Comparison of ENCODE assay signal across 22 cellular contexts in the genomic region with DNA sequence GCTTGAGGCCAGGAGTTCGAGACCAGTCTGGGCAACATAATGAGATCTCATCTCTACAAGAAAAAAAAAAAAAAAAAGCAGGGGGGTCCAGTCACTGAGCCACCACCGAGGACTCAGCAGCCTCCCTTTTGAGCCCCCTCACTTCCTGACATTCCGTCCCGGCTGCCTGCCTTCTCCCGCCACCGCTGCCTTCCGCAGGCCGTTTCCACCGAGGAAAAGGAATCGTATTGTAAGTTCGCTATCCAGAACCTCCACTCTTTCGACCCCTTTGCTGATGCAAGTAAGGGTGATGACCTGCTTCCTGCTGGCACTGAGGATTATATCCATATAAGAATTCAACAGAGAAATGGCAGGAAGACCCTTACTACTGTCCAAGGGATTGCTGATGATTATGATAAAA.
"Had no signal": no experiment of that assay in that cellular context is flagged by ENCODE, and none has a peak within 500 bp of the region (broad histone marks: within the 10 kb centered on the region; RNA-seq: fewer than 3 reads in every experiment).

No MANE protein-coding gene starts in this region.

- ATAC-seq: foreskin keratinocyte, gastroesophageal sphincter, heart left ventricle, left colon, left lobe of liver, lower lobe of right lung, mucosa of descending colon had no signal

- H3K4me1 Mint-ChIP-seq: immature natural killer cell had no signal

- H3K9me3 Mint-ChIP-seq: immature natural killer cell, mesothelial cell of epicardium had no signal

- H3K9me3 ChIP-seq: esophagus muscularis mucosa, gastroesophageal sphincter, heart left ventricle, left ventricle myocardium inferior, lower lobe of right lung, mucosa of descending colon had no signal

- H3K36me3 ChIP-seq: esophagus muscularis mucosa, gastroesophageal sphincter, heart left ventricle, left ventricle myocardium inferior, lower lobe of right lung had no signal

- H3K36me3 Mint-ChIP-seq: immature natural killer cell, mesothelial cell of epicardium, naive B cell had no signal

- H3K27ac Mint-ChIP-seq: immature natural killer cell, naive B cell had no signal

- H3K4me3 Mint-ChIP-seq: immature natural killer cell, mesothelial cell of epicardium, naive B cell had no signal

- DNase-seq: dermis blood vessel endothelial cell; dorsolateral prefrontal cortex; effector CD4-positive, alpha-beta T cell; effector memory CD4-positive, alpha-beta T cell; foreskin keratinocyte; heart left ventricle; hypothalamus; immature natural killer cell; kidney; kidney glomerular epithelial cell; left colon; left ventricle myocardium inferior; lower lobe of right lung; mesenchymal stem cell; mucosa of descending colon; naive B cell had no signal

- H3K27ac ChIP-seq: coronary artery, dorsolateral prefrontal cortex, esophagus muscularis mucosa, foreskin keratinocyte, gastroesophageal sphincter, heart left ventricle, hepatocyte, left ventricle myocardium inferior, lower lobe of right lung had no signal

- H3K4me3 ChIP-seq: coronary artery, dorsolateral prefrontal cortex, esophagus muscularis mucosa, gastroesophageal sphincter, heart left ventricle, hepatocyte, left ventricle myocardium inferior, lower lobe of right lung, mucosa of descending colon had no signal

- H3K4me1 ChIP-seq: foreskin keratinocyte, lower lobe of right lung had no signal

- H3K27me3 ChIP-seq: dorsolateral prefrontal cortex, esophagus muscularis mucosa, gastroesophageal sphincter, heart left ventricle, hepatocyte had no signal
